8 cellular contexts compared by ENCODE assay signal in the genomic region with DNA sequence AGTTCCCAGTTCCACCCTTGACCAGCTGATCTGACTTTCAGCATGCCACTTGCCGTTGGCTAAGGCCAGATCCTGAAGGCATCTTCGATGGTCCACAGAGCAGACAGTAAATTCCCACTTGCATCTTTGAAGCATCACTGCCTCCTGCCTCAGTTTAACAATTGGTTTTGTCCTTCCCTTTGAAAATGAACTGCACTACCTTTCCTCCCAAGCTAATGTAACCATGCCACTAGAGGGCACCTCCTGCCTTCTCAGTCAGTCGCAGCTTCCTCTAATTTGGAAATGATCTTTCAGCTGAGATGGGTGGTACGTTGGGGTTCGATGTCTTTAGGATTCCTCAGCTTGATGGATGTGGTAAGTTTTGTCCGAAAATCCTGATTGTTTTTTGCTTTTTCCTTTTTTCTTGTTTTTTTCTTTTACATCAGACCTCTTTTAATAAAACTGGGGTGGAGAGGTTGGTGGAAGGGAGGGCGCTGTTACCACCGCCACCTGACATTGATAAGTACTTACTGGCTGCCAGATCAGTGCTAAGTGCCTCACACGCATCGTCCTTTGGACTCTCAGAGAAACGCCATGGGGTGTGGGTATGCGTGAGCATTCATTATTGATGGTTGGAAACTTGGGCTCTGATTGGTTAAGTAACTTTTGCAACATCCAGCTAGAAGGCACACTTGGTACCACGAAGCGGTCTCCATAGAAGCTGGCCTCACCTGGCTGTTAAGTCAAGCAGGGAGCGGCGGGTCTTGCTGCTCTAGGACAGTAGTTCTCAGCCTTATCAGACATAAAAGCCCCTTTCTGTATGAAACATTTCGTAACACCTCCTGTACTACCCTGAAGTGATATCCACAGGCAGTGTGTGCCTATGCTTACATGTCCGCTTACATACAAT. TPM values are rescaled to one million over a fixed set of nuclear protein-coding genes. Genes with fewer than 3 reads are reported as not detected.
A peak's percentile ranks its signal among the peaks of the same experiment; 100 is the strongest.
DNase-seq lines count a peak whose midpoint lies in the region; ATAC-seq and TF ChIP-seq lines count a peak whose summit lies in the region.

No MANE protein-coding gene starts in this region.

- peak; percentile 86 for TF ChIP-seq CTCF in RWPE2 (IDR thresholded peaks at IDR 0.05; ENCODE audit: poor library complexity, severe bottlenecking)
- TF ChIP-seq CTCF in omental fat pad (IDR thresholded peaks at IDR 0.05) = no peak
- TF ChIP-seq CTCF in tibial nerve (IDR thresholded peaks at IDR 0.05) = peak; percentile 49 to 74 (median 69)

- no peak for TF ChIP-seq EP300 in tibial nerve (IDR thresholded peaks at IDR 0.05)

- no peak for TF ChIP-seq POLR2A in tibial nerve (IDR thresholded peaks at IDR 0.05)

- H3K27me3 ChIP-seq in RWPE2 (ENCODE audit: insufficient read depth, poor library complexity, severe bottlenecking) = no peaks in the 10 kb centered on the region
- H3K27me3 ChIP-seq in tibial nerve = no peaks in the 10 kb centered on the region

- no peaks in the 10 kb centered on the region for H3K9me3 ChIP-seq in KOPT-K1 (ENCODE audit: insufficient read depth, low read length, poor library complexity, severe bottlenecking)
- H3K9me3 ChIP-seq in RWPE2 (ENCODE audit: severe bottlenecking) = no peaks in the 10 kb centered on the region
- no peaks in the 10 kb centered on the region for H3K9me3 ChIP-seq in tibial nerve

- H3K4me1 ChIP-seq in RWPE2 (ENCODE audit: insufficient read depth, poor library complexity, severe bottlenecking) (peaks cover 15% of the 10 kb centered on the region), tibial nerve (peaks cover 0 to 31% (median 3%) of the 10 kb centered on the region in 4 donors)

- H3K4me3 ChIP-seq in RWPE2 (ENCODE audit: severe bottlenecking) (peak overlapping the region; percentile 16), tibial nerve (peak overlapping the region; percentile 22 to 53 (median 44))

- WGBS in tibial nerve, 2 donors = 8 to 11% methylated on average over 17 to 18 of the region's 18 CpGs

- H3K27ac ChIP-seq in KOPT-K1 (ENCODE audit: low read depth, low read length, poor library complexity, severe bottlenecking) (peak overlapping the region; percentile 55), RWPE2 (ENCODE audit: poor library complexity, severe bottlenecking) (no peak overlapping the region), tibial nerve (peak overlapping the region; percentile 6 to 78 (median 46))

- DNase-seq in EH (ENCODE audit: low read depth) (peak; percentile 62), RWPE2 (ENCODE audit: low spot score) (no peak), germinal center (ENCODE audit: low spot score) (peak; percentile 68), omental fat pad (ENCODE audit: low spot score) (no peak), tibial nerve (ENCODE audit: low spot score in 2 of 2) (peak in 1 of 2 donors; percentile 66)
- DNase-seq in activated naive CD4-positive, alpha-beta T cell treated with Interleukin-2 at 50 U/mL for 16 hours = peak; percentile 59

- ATAC-seq in GM21786 (IDR thresholded peaks at IDR 0.05; ENCODE audit: unreplicated experiment) (peak; percentile 32), RWPE2 (ENCODE audit: low read depth) (peak; percentile 65), omental fat pad (ENCODE audit: low FRiP score) (peak; percentile 55)

- H3K36me3 ChIP-seq in KOPT-K1 (ENCODE audit: insufficient read depth, low read length) (no peaks in the 10 kb centered on the region), RWPE2 (ENCODE audit: low read depth) (no peaks in the 10 kb centered on the region), tibial nerve (no peaks in the 10 kb centered on the region)

RNA-seq across cellular contexts. Expression of a gene that starts 16.9 kb away (rescaled TPM):
- total RNA-seq in omental fat pad = 10 to 100 TPM in 1 of 4 donors, 1 to 10 TPM in 3; 2.5 to 13.9 (median 6.1) TPM
- 10 to 100 TPM in 1 of 4 donors, 1 to 10 TPM in 3; 3.7 to 11.1 (median 6.8) TPM for total RNA-seq in tibial nerve

RNA-seq across cellular contexts. Expression of a gene that starts 19.7 kb away (rescaled TPM):
- 10 to 100 TPM; 49.6 to 96.6 (median 64.9) TPM for total RNA-seq in omental fat pad
- 10 to 100 TPM; 68.2 to 76.8 (median 71.1) TPM for total RNA-seq in tibial nerve

RNA-seq across cellular contexts. Expression of a gene that starts 38.7 kb away (rescaled TPM):
- total RNA-seq in omental fat pad (1 to 10 TPM in 3 of 4 donors, under 1 TPM in 1; 0.84 to 5.7 (median 2.5) TPM), tibial nerve (10 to 100 TPM in 1 of 4 donors, 1 to 10 TPM in 3; 5.7 to 12.5 (median 7.1) TPM)

Comparison
In these comparisons a context has a peak if more than half of its experiments do, and no peak if none do; other contexts are left out.
1. DNase-seq: peak in EH (single experiment), activated naive CD4-positive, alpha-beta T cell treated with Interleukin-2 at 50 U/mL for 16 hours (single experiment) and germinal center (single experiment); none in RWPE2 (single experiment) and omental fat pad (single experiment).
2. CTCF ChIP-seq: peak in RWPE2 (single experiment) and tibial nerve (5 of 5); none in omental fat pad (0 of 3).
3. Peak in every context shown above with its lines, with median percentiles within 50 percentile points of each other: ATAC-seq.